In genomic region chr1:209106861-209107260, GRCh38 we compare ENCODE assay signal across 18 cellular contexts.
"Had no signal": no experiment of that assay in that cellular context is flagged by ENCODE, and none has a peak within 500 bp of the region (broad histone marks: within the 10 kb centered on the region; RNA-seq: fewer than 3 reads in every experiment).

No MANE protein-coding gene starts in this region.

- H3K9me3 ChIP-seq: heart right ventricle, lower lobe of right lung, pancreas, thyroid gland, uterus had no signal

- H3K9me3 Mint-ChIP-seq: activated CD4-positive, alpha-beta memory T cell treated with anti-CD3 and anti-CD28 coated beads, Interleukin-2, amount 10 ng/mL, durations not matched to agents 7 days and 5 days; activated T-cell treated with anti-CD3 and anti-CD28 coated beads, Interleukin-2, amount 50 U/mL, for 24 hours had no signal

- H3K4me1 Mint-ChIP-seq: activated CD4-positive, alpha-beta memory T cell treated with anti-CD3 and anti-CD28 coated beads, Interleukin-2, amount 10 ng/mL, durations not matched to agents 7 days and 5 days; activated CD4-positive, alpha-beta T cell treated with anti-CD3 and anti-CD28 coated beads for 36 hours had no signal

- H3K27me3 ChIP-seq: pancreas, thyroid gland, uterus had no signal

- ATAC-seq: activated CD4-positive, alpha-beta T cell treated with anti-CD3 and anti-CD28 coated beads for 36 hours; foreskin keratinocyte; heart right ventricle; left cardiac atrium; pancreas; T-helper 17 cell had no signal

- H3K4me3 Mint-ChIP-seq: activated CD4-positive, alpha-beta memory T cell treated with anti-CD3 and anti-CD28 coated beads, Interleukin-2, amount 10 ng/mL, durations not matched to agents 7 days and 5 days; activated CD4-positive, alpha-beta T cell treated with anti-CD3 and anti-CD28 coated beads for 36 hours; activated T-cell treated with anti-CD3 and anti-CD28 coated beads, Interleukin-2, amount 50 U/mL, for 24 hours; T-helper 17 cell had no signal

- H3K36me3 ChIP-seq: heart right ventricle, lower lobe of right lung, pancreas, thyroid gland, uterus, WERI-Rb-1 had no signal

- FAIRE-seq: pancreas had no signal

- H3K4me3 ChIP-seq: heart right ventricle, lower lobe of right lung, pancreas, thyroid gland, uterus had no signal

- H3K27ac ChIP-seq: foreskin keratinocyte, heart right ventricle, lower lobe of right lung, pancreas, thyroid gland, uterus, WERI-Rb-1 had no signal

- H3K4me1 ChIP-seq: foreskin keratinocyte, heart right ventricle, lower lobe of right lung, pancreas, thyroid gland, uterus had no signal

- DNase-seq: activated CD4-positive, alpha-beta memory T cell treated with anti-CD3 and anti-CD28 coated beads, Interleukin-2, amount 10 ng/mL, durations not matched to agents 7 days and 5 days; activated CD4-positive, alpha-beta T cell treated with anti-CD3 and anti-CD28 coated beads for 36 hours; activated naive CD4-positive, alpha-beta T cell treated with anti-CD3 and anti-CD28 coated beads, Interleukin-2, amount 50 U/mL, for 16 hours; activated T-cell treated with anti-CD3 and anti-CD28 coated beads, Interleukin-2, amount 50 U/mL, for 24 hours; cortex of kidney; effector CD8-positive, alpha-beta T cell; foreskin keratinocyte; heart right ventricle; left cardiac atrium; lower lobe of right lung; midbrain; pancreas; stimulated activated CD4-positive, alpha-beta T cell treated with anti-CD3 and anti-CD28 coated beads, Interleukin-12 subunit alpha, Interleukin-12 subunit beta, amount 100 ng/mL, for 4 hours; stimulated activated CD4-positive, alpha-beta T cell treated with anti-CD3 and anti-CD28 coated beads, Interleukin-2, amount 100 ng/mL, for 24 hours; T-helper 17 cell; thyroid gland; uterus had no signal

- H3K27ac Mint-ChIP-seq: activated CD4-positive, alpha-beta memory T cell treated with anti-CD3 and anti-CD28 coated beads, Interleukin-2, amount 10 ng/mL, durations not matched to agents 7 days and 5 days; activated CD4-positive, alpha-beta T cell treated with anti-CD3 and anti-CD28 coated beads for 36 hours; activated T-cell treated with anti-CD3 and anti-CD28 coated beads, Interleukin-2, amount 50 U/mL, for 24 hours; T-helper 17 cell had no signal
